24 cellular contexts compared by ENCODE assay signal in the genomic region with DNA sequence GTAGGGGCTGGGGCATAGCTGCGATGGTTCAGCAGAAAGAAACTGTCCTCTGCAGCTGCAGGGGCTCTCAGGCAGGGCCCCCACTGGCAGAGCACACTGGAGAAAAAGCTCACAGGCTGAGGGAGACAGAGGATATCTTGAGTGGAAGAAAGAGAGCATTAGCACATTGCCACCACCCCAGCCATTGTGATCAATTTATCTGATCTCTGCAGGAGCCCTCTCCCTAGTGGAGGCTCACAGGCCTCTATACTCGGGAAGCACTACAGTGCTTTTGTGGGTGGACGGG. TPM values are rescaled to one million over a fixed set of nuclear protein-coding genes. Genes with fewer than 3 reads are reported as not detected.
A peak's percentile ranks its signal among the peaks of the same experiment; 100 is the strongest.
DNase-seq lines count a peak whose midpoint lies in the region; ATAC-seq and TF ChIP-seq lines count a peak whose summit lies in the region.
"Had no signal": no experiment of that assay in that cellular context is flagged by ENCODE, and none has a peak within 500 bp of the region (broad histone marks: within the 10 kb centered on the region; RNA-seq: fewer than 3 reads in every experiment).

No MANE protein-coding gene starts in this region.

- H3K4me1 Mint-ChIP-seq in stimulated activated effector memory CD8-positive, alpha-beta T cell treated with anti-CD3 and anti-CD28 coated beads, Interleukin-12 subunit alpha, Interleukin-12 subunit beta, amount 100 ng/mL, for 72 hours = no peaks in the 10 kb centered on the region
- H3K4me1 Mint-ChIP-seq in activated CD8-positive, alpha-beta memory T cell treated with anti-CD3 and anti-CD28 coated beads, Interleukin-2, amount 10 ng/mL, durations not matched to agents 7 days and 5 days = peaks cover 5% of the 10 kb centered on the region
- no peaks in the 10 kb centered on the region for H3K4me1 Mint-ChIP-seq in CD8-positive, alpha-beta memory T cell

- no peaks in the 10 kb centered on the region for H3K9me2 ChIP-seq in GM23248 (ENCODE audit: insufficient read depth)

- DNase-seq in GM23248 = no peak
- no peak for DNase-seq in adipocyte (ENCODE audit: low read depth)
- DNase-seq in lower lobe of right lung = no peak
- DNase-seq in stimulated activated effector memory CD8-positive, alpha-beta T cell treated with anti-CD3 and anti-CD28 coated beads, Interleukin-12 subunit alpha, Interleukin-12 subunit beta, amount 100 ng/mL, for 72 hours (ENCODE audit: low spot score in 2 of 2) = no peak
- no peak for DNase-seq in H4 (ENCODE audit: low spot score)
- DNase-seq in activated CD8-positive, alpha-beta memory T cell treated with anti-CD3 and anti-CD28 coated beads, Interleukin-2, amount 10 ng/mL, durations not matched to agents 7 days and 5 days = no peak
- DNase-seq in CD8-positive, alpha-beta memory T cell = no peak
- DNase-seq: AML-193; CD8-positive, alpha-beta T cell; DMS 273 treated with DMSO at 0.1 percent for 48 hours; EL; GDM1; Kasumi-1; NCI-H1436; NCI-H2081 treated with DMSO at 0.1 percent for 48 hours; NCI-H446 treated with DMSO at 0.1 percent for 48 hours; NCI-H526 treated with DMSO at 0.1 percent for 48 hours had no signal

- H3K27me3 Mint-ChIP-seq in activated CD8-positive, alpha-beta memory T cell treated with anti-CD3 and anti-CD28 coated beads, Interleukin-2, amount 10 ng/mL, durations not matched to agents 7 days and 5 days = peaks cover 6% of the 10 kb centered on the region
- H3K27me3 Mint-ChIP-seq in CD8-positive, alpha-beta memory T cell = peaks cover 0 to 3% of the 10 kb centered on the region in 2 donors

- H3K27ac Mint-ChIP-seq in stimulated activated effector memory CD8-positive, alpha-beta T cell treated with anti-CD3 and anti-CD28 coated beads, Interleukin-12 subunit alpha, Interleukin-12 subunit beta, amount 100 ng/mL, for 72 hours = peak overlapping the region; percentile 48
- no peak overlapping the region for H3K27ac Mint-ChIP-seq in activated CD8-positive, alpha-beta memory T cell treated with anti-CD3 and anti-CD28 coated beads, Interleukin-2, amount 10 ng/mL, durations not matched to agents 7 days and 5 days
- H3K27ac Mint-ChIP-seq in CD8-positive, alpha-beta memory T cell = no peak overlapping the region
- H3K27ac Mint-ChIP-seq: CD8-positive, alpha-beta T cell had no signal

- H3K9me3 ChIP-seq in GM23248 (ENCODE audit: low read depth) = no peaks in the 10 kb centered on the region
- H3K9me3 ChIP-seq in adipocyte (ENCODE audit: control insufficient read depth, low read length) = no peaks in the 10 kb centered on the region
- no peaks in the 10 kb centered on the region for H3K9me3 ChIP-seq in lower lobe of right lung
- no peaks in the 10 kb centered on the region for H3K9me3 ChIP-seq in CD8-positive, alpha-beta memory T cell (ENCODE audit: low read length)
- H3K9me3 ChIP-seq: A549 had no signal

- H3K27ac ChIP-seq in GM23248 = no peak overlapping the region
- peak overlapping the region; percentile 98 for H3K27ac ChIP-seq in lower lobe of right lung
- H3K27ac ChIP-seq in CD8-positive, alpha-beta memory T cell (ENCODE audit: low read depth, low read length) = no peak overlapping the region
- H3K27ac ChIP-seq: C4-2B had no signal

- no peaks in the 10 kb centered on the region for H3F3A ChIP-seq in GM23248 (ENCODE audit: insufficient read depth)

- intact Hi-C loops in lower lobe of right lung (cut with DNase I) = no loop called here

- no peaks in the 10 kb centered on the region for H3K36me3 ChIP-seq in GM23248 (ENCODE audit: low read depth)
- no peaks in the 10 kb centered on the region for H3K36me3 ChIP-seq in adipocyte (ENCODE audit: control insufficient read depth, insufficient read depth, low read length, severe bottlenecking)
- H3K36me3 ChIP-seq in lower lobe of right lung = peaks cover 16% of the 10 kb centered on the region
- no peaks in the 10 kb centered on the region for H3K36me3 ChIP-seq in CD8-positive, alpha-beta memory T cell (ENCODE audit: insufficient read depth, low read length)

- TF ChIP-seq CTCF in lower lobe of right lung (IDR thresholded peaks at IDR 0.05) = no peak

- ATAC-seq in lower lobe of right lung = no peak
- ATAC-seq in stimulated activated effector memory CD8-positive, alpha-beta T cell treated with anti-CD3 and anti-CD28 coated beads, Interleukin-12 subunit alpha, Interleukin-12 subunit beta, amount 100 ng/mL, for 72 hours = no peak
- ATAC-seq in activated CD8-positive, alpha-beta memory T cell treated with anti-CD3 and anti-CD28 coated beads, Interleukin-2, amount 10 ng/mL, durations not matched to agents 7 days and 5 days = no peak
- no peak for ATAC-seq in HG02763 (IDR thresholded peaks at IDR 0.05; ENCODE audit: unreplicated experiment)
- ATAC-seq: A549; CD8-positive, alpha-beta T cell; K562 had no signal

- peaks cover 12% of the 10 kb centered on the region for H3K4me1 ChIP-seq in GM23248 (ENCODE audit: insufficient read depth)
- H3K4me1 ChIP-seq in adipocyte (ENCODE audit: control insufficient read depth, insufficient read depth, low read length) = peaks cover 16% of the 10 kb centered on the region
- peaks cover 25% of the 10 kb centered on the region for H3K4me1 ChIP-seq in lower lobe of right lung
- H3K4me1 ChIP-seq in CD8-positive, alpha-beta memory T cell (ENCODE audit: insufficient read depth, low read length) = no peaks in the 10 kb centered on the region
- H3K4me1 ChIP-seq: A549 had no signal

- WGBS in GM23248 (ENCODE audit: low coverage in 1 of 2, low lambda C conversion rate in 2 of 2, missing lambda C conversion rate in 2 of 2), 2 experiments = 53 to 63% methylated on average over 3 of the region's 3 CpGs

- H3K27me3 ChIP-seq in GM23248 (replicated peaks; ENCODE audit: insufficient read depth) (no peaks in the 10 kb centered on the region), adipocyte (replicated peaks; ENCODE audit: control insufficient read depth, insufficient read depth, low read length) (peaks cover 2% of the 10 kb centered on the region), lower lobe of right lung (ENCODE audit: low read depth) (no peaks in the 10 kb centered on the region)
- H3K27me3 ChIP-seq in CD8-positive, alpha-beta memory T cell (ENCODE audit: insufficient read depth, low read length, poor library complexity, severe bottlenecking) = no peaks in the 10 kb centered on the region

- no peak overlapping the region for H3K4me3 Mint-ChIP-seq in stimulated activated effector memory CD8-positive, alpha-beta T cell treated with anti-CD3 and anti-CD28 coated beads, Interleukin-12 subunit alpha, Interleukin-12 subunit beta, amount 100 ng/mL, for 72 hours
- no peak overlapping the region for H3K4me3 Mint-ChIP-seq in activated CD8-positive, alpha-beta memory T cell treated with anti-CD3 and anti-CD28 coated beads, Interleukin-2, amount 10 ng/mL, durations not matched to agents 7 days and 5 days
- H3K4me3 Mint-ChIP-seq in CD8-positive, alpha-beta memory T cell = no peak overlapping the region
- H3K4me3 Mint-ChIP-seq: CD8-positive, alpha-beta T cell had no signal

- H3K4me3 ChIP-seq in GM23248 (no peak overlapping the region), adipocyte (ENCODE audit: low read length) (no peak overlapping the region), lower lobe of right lung (no peak overlapping the region)
- no peak overlapping the region for H3K4me3 ChIP-seq in CD8-positive, alpha-beta memory T cell (ENCODE audit: low read length)
- H3K4me3 ChIP-seq: A549, GM12878, K562 had no signal

- H2AFZ ChIP-seq in GM23248 = no peak overlapping the region

- CTCF ChIA-PET in activated CD8-positive, alpha-beta memory T cell treated with anti-CD3 and anti-CD28 coated beads, Interleukin-2, amount 10 ng/mL, durations not matched to agents 7 days and 5 days (lab: Charles Lee) = interaction anchor here (1.7 kb wide), 1 partner anchor 10 kb away, joined by 5 read pairs; no protein-coding TSS in a partner anchor
- CTCF ChIA-PET in CD8-positive, alpha-beta memory T cell (lab: Charles Lee) = interaction anchor here (1.1 kb wide), 1 partner anchor 10 kb away, joined by 3 read pairs; no protein-coding TSS in a partner anchor

- in situ Hi-C loops in GM23248 (cut with MboI) = no loop called here

- peak overlapping the region; percentile 23 for H3K4me2 ChIP-seq in GM23248 (ENCODE audit: unreplicated experiment)
- H3K4me2 ChIP-seq: A549 had no signal

- H4K20me1 ChIP-seq in GM23248 (ENCODE audit: insufficient read depth) = no peaks in the 10 kb centered on the region

- no peaks in the 10 kb centered on the region for H3K9me3 Mint-ChIP-seq in stimulated activated effector memory CD8-positive, alpha-beta T cell treated with anti-CD3 and anti-CD28 coated beads, Interleukin-12 subunit alpha, Interleukin-12 subunit beta, amount 100 ng/mL, for 72 hours
- H3K9me3 Mint-ChIP-seq in activated CD8-positive, alpha-beta memory T cell treated with anti-CD3 and anti-CD28 coated beads, Interleukin-2, amount 10 ng/mL, durations not matched to agents 7 days and 5 days (ENCODE audit: low read depth) = no peaks in the 10 kb centered on the region
- H3K9me3 Mint-ChIP-seq in CD8-positive, alpha-beta memory T cell = no peaks in the 10 kb centered on the region
- H3K9me3 Mint-ChIP-seq: CD8-positive, alpha-beta T cell had no signal

- H3K79me2 ChIP-seq in GM23248 (ENCODE audit: insufficient read depth) = no peaks in the 10 kb centered on the region

- H3K36me3 Mint-ChIP-seq in stimulated activated effector memory CD8-positive, alpha-beta T cell treated with anti-CD3 and anti-CD28 coated beads, Interleukin-12 subunit alpha, Interleukin-12 subunit beta, amount 100 ng/mL, for 72 hours = no peaks in the 10 kb centered on the region
- H3K36me3 Mint-ChIP-seq in activated CD8-positive, alpha-beta memory T cell treated with anti-CD3 and anti-CD28 coated beads, Interleukin-2, amount 10 ng/mL, durations not matched to agents 7 days and 5 days = no peaks in the 10 kb centered on the region
- H3K36me3 Mint-ChIP-seq in CD8-positive, alpha-beta memory T cell = no peaks in the 10 kb centered on the region
- H3K36me3 Mint-ChIP-seq: CD8-positive, alpha-beta T cell had no signal

- H3K9ac ChIP-seq in GM23248 (no peak overlapping the region), adipocyte (ENCODE audit: low read length) (peak overlapping the region; percentile 27)

- POLR2A ChIA-PET in CD8-positive, alpha-beta memory T cell (lab: Charles Lee) = no interaction called here

RNA-seq across cellular contexts. Expression of gene SFTPB, which starts 0.8 kb away (rescaled TPM):
- total RNA-seq in GM23248 (2014; rRNA removed; shearing (Covaris generic)) = not detected in 2 replicates
- polyA plus RNA-seq in GM23248 (2016; fragmentation: Nextera tagmentation; extraction: Ambion mirVana) = not detected in 2 replicates
- 12,584 TPM for total RNA-seq in lower lobe of right lung
- not detected in 2 replicates for total RNA-seq in H4 (2014; rRNA removed; shearing (Covaris generic))
- total RNA-seq in activated CD8-positive, alpha-beta memory T cell treated with anti-CD3 and anti-CD28 coated beads, Interleukin-2, amount 10 ng/mL, durations not matched to agents 7 days and 5 days = not detected
- total RNA-seq in CD8-positive, alpha-beta memory T cell = not detected
- not detected for polyA plus RNA-seq in CD8-positive, alpha-beta memory T cell
- total RNA-seq: CD8-positive, alpha-beta T cell; HT1080; M059J had no signal
- polyA plus RNA-seq: A549 had no signal

RNA-seq across cellular contexts. Expression of gene GNLY, which starts 25.4 kb away (rescaled TPM):
- total RNA-seq in GM23248 (2014; rRNA removed; shearing (Covaris generic)) = not detected in 2 replicates
- polyA plus RNA-seq in GM23248 (2016; fragmentation: Nextera tagmentation; extraction: Ambion mirVana) = not detected in 2 replicates
- total RNA-seq in lower lobe of right lung = 21.5 TPM
- total RNA-seq in H4 (2014; rRNA removed; shearing (Covaris generic)) = not detected in 2 replicates
- total RNA-seq in activated CD8-positive, alpha-beta memory T cell treated with anti-CD3 and anti-CD28 coated beads, Interleukin-2, amount 10 ng/mL, durations not matched to agents 7 days and 5 days = 1,000 to 10,000 TPM in 1 of 2 experiments, 100 to 1,000 TPM in 1; 364 to 1,915 TPM
- 1 to 10 TPM; 7.7 to 9.0 TPM for total RNA-seq in CD8-positive, alpha-beta memory T cell
- polyA plus RNA-seq in CD8-positive, alpha-beta memory T cell = 953 TPM
- total RNA-seq: HT1080, K562, M059J had no signal
- polyA plus RNA-seq: A549, K562 had no signal

RNA-seq across cellular contexts. Expression of gene USP39, which starts 52.8 kb away (rescaled TPM):
- 41.4 and 44.5 TPM in 2 replicates for total RNA-seq in GM23248 (2014; rRNA removed; shearing (Covaris generic))
- polyA plus RNA-seq in GM23248 (2016; fragmentation: Nextera tagmentation; extraction: Ambion mirVana) = 43.3 and 43.7 TPM in 2 replicates
- total RNA-seq in lower lobe of right lung = 40.2 TPM
- total RNA-seq in H4 (2014; rRNA removed; shearing (Covaris generic)) = 73.4 and 81.2 TPM in 2 replicates
- total RNA-seq in activated CD8-positive, alpha-beta memory T cell treated with anti-CD3 and anti-CD28 coated beads, Interleukin-2, amount 10 ng/mL, durations not matched to agents 7 days and 5 days = 100 to 1,000 TPM in 1 of 2 experiments, 10 to 100 TPM in 1; 84.2 to 101 TPM
- 100 to 1,000 TPM; 105 to 108 TPM for total RNA-seq in CD8-positive, alpha-beta memory T cell
- 66.1 TPM for polyA plus RNA-seq in CD8-positive, alpha-beta memory T cell

RNA-seq across cellular contexts. Expression of gene C2orf68, which starts 56.9 kb away (rescaled TPM):
- 9.8 and 19.5 TPM in 2 replicates for total RNA-seq in GM23248 (2014; rRNA removed; shearing (Covaris generic))
- polyA plus RNA-seq in GM23248 (2016; fragmentation: Nextera tagmentation; extraction: Ambion mirVana) = 30.4 and 31.3 TPM in 2 replicates
- total RNA-seq in lower lobe of right lung = 40.6 TPM
- total RNA-seq in H4 (2014; rRNA removed; shearing (Covaris generic)) = 18.8 and 20.1 TPM in 2 replicates
- 10 to 100 TPM; 47.3 to 47.9 TPM for total RNA-seq in activated CD8-positive, alpha-beta memory T cell treated with anti-CD3 and anti-CD28 coated beads, Interleukin-2, amount 10 ng/mL, durations not matched to agents 7 days and 5 days
- total RNA-seq in CD8-positive, alpha-beta memory T cell = 10 to 100 TPM; 26.7 to 27.3 TPM
- polyA plus RNA-seq in CD8-positive, alpha-beta memory T cell = 17.9 TPM

Comparison
In these comparisons a context has a peak if more than half of its experiments do, and no peak if none do; other contexts are left out.
1. RNA of gene SFTPB, which starts 0.8 kb away (total RNA-seq): 12,584 TPM in lower lobe of right lung (single experiment); not detected in GM23248, not detected in H4, not detected in activated CD8-positive, alpha-beta memory T cell treated with anti-CD3 and anti-CD28 coated beads, Interleukin-2, amount 10 ng/mL, durations not matched to agents 7 days and 5 days and not detected in CD8-positive, alpha-beta memory T cell; every median in the first group is over 1,000 times any median in the second.
2. RNA of gene GNLY, which starts 25.4 kb away (total RNA-seq): 364 to 1,915 TPM in activated CD8-positive, alpha-beta memory T cell treated with anti-CD3 and anti-CD28 coated beads, Interleukin-2, amount 10 ng/mL, durations not matched to agents 7 days and 5 days; 21.5 TPM in lower lobe of right lung (single experiment), 7.7 to 9.0 TPM in CD8-positive, alpha-beta memory T cell, not detected in GM23248 and not detected in H4; every median in the first group is over 10 times any median in the second.